In the genomic region with DNA sequence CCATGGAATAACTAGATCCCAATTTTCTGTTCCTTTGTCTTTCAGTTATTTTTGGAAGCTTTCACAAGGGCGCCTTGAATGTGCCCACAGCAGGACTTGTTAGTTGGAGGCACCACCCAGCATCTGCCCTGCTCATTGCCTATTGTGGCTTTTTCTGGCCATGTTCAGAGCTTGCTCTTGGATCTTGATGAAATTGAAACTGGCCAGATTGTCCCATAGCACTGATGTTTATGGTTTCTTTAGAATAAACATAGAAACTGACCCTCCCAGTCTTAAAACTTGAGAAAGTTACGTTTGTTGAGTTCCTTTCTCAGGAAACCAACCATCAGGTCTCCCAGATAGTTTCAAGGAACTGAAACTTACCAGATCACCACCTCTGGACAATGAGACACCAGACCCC, we compare ENCODE assay signal across 24 cellular contexts.
"Had no signal": no experiment of that assay in that cellular context is flagged by ENCODE, and none has a peak within 500 bp of the region (broad histone marks: within the 10 kb centered on the region; RNA-seq: fewer than 3 reads in every experiment).

No MANE protein-coding gene starts in this region.

- H3K4me2 ChIP-seq: PC-9 had no signal

- ATAC-seq: activated T-cell treated with anti-CD3 and anti-CD28 coated beads, Interleukin-2, amount 50 U/mL, for 4 hours had no signal

- FAIRE-seq: astrocyte, colon had no signal

- H3K4me3 ChIP-seq: cardiac muscle cell, PC-9 had no signal

- H3K27ac ChIP-seq: cardiac muscle cell, PC-9 had no signal

- H3K36me3 ChIP-seq: cardiac muscle cell had no signal

- H2AFZ ChIP-seq: PC-9 had no signal

- H3K27me3 ChIP-seq: cardiac muscle cell had no signal

- DNase-seq: activated CD4-positive, alpha-beta memory T cell treated with anti-CD3 and anti-CD28 coated beads for 36 hours; activated CD4-positive, alpha-beta T cell treated with anti-CD3 and anti-CD28 coated beads, Interleukin-2, amount 10 ng/mL, durations not matched to agents 7 days and 5 days; activated CD4-positive, CD25-positive, alpha-beta regulatory T cell; activated CD8-positive, alpha-beta memory T cell treated with anti-CD3 and anti-CD28 coated beads for 24 hours; activated gamma-delta T cell; activated naive CD4-positive, alpha-beta T cell treated with anti-CD3 and anti-CD28 coated beads for 36 hours; activated T-cell treated with anti-CD3 and anti-CD28 coated beads, Interleukin-2, amount 50 U/mL, for 4 hours; amygdala; KG1; NCI-H1092; NCI-H1417; NCI-H1694 treated with DMSO at 0.1 percent for 48 hours; NCI-H2029 treated with DMSO at 0.1 percent for 48 hours; NCI-H345; NCI-H510A; NCI-H526 treated with DMSO at 0.1 percent for 48 hours; NCI-H82; NK-92 treated with Interleukin-12 subunit alpha and Interleukin-12 subunit beta, amount 100 ng/mL, for 24 hours; PC-9; SIG-M5; SW 1271 had no signal
